In genomic region chr14:52790756-52791203, GRCh38 we compare ENCODE assay signal across 8 cellular contexts. TPM values are rescaled to one million over a fixed set of nuclear protein-coding genes. Genes with fewer than 3 reads are reported as not detected.
DNase-seq lines count a peak whose midpoint lies in the region; ATAC-seq and TF ChIP-seq lines count a peak whose summit lies in the region.

No MANE protein-coding gene starts in this region.

- no peaks in the 10 kb centered on the region for H3K36me3 ChIP-seq in cardiac muscle cell
- H3K36me3 ChIP-seq in SK-N-MC (ENCODE audit: insufficient read depth, low read length), result no peaks in the 10 kb centered on the region
- no peaks in the 10 kb centered on the region for H3K36me3 ChIP-seq in skeletal muscle tissue (ENCODE audit: control insufficient read depth in 3 of 3, insufficient read depth in 3 of 3, low read length in 3 of 3)

- no peak for DNase-seq in cardiac muscle cell (ENCODE audit: low read depth in 1 of 2, low spot score in 1 of 2)
- DNase-seq in Right ventricle myocardium superior, result no peak
- DNase-seq in SK-N-MC (ENCODE audit: low read depth, low spot score), result no peak
- no peak for DNase-seq in fibroblast of villous mesenchyme (ENCODE audit: low read depth)
- DNase-seq in T-helper 9 cell, result no peak
- DNase-seq in epidermal melanocyte (ENCODE audit: insufficient read length, low spot score), result no peak
- DNase-seq in NCI-H510A (lab: John Stamatoyannopoulos, UW), result no peak

- no peak for ATAC-seq in Right ventricle myocardium superior (ENCODE audit: poor library complexity)

- no peak for TF ChIP-seq CTCF in cardiac muscle cell (IDR thresholded peaks at IDR 0.05; ENCODE audit: low read depth, low read length)
- no peak for TF ChIP-seq CTCF in fibroblast of villous mesenchyme (IDR thresholded peaks at IDR 0.05; ENCODE audit: insufficient read depth, low read depth, low read length)

- no peaks in the 10 kb centered on the region for H3K9me3 ChIP-seq in cardiac muscle cell (ENCODE audit: low read depth)
- H3K9me3 ChIP-seq in SK-N-MC (ENCODE audit: low read depth, low read length), result no peaks in the 10 kb centered on the region
- no peaks in the 10 kb centered on the region for H3K9me3 ChIP-seq in skeletal muscle tissue (ENCODE audit: control insufficient read depth in 3 of 3, low read length in 3 of 3)

- H3K4me1 ChIP-seq in cardiac muscle cell (ENCODE audit: low read depth) (peaks cover 6% of the 10 kb centered on the region), skeletal muscle tissue (ENCODE audit: control insufficient read depth in 3 of 3, insufficient read depth in 3 of 3, low read length in 3 of 3) (peaks cover 6 to 15% (median 8%) of the 10 kb centered on the region in 3 donors)

- intact Hi-C loops in Right ventricle myocardium superior (cut with DNase I), result no loop called here

- H3K9ac ChIP-seq in SK-N-MC (ENCODE audit: insufficient read length), result peak overlapping the region; percentile 82
- H3K9ac ChIP-seq in skeletal muscle tissue (ENCODE audit: low read depth in 1 of 3, low read length in 3 of 3), result peak overlapping the region; percentile 78 to 79 (median 79)

- H3K4me3 ChIP-seq in cardiac muscle cell, result peak overlapping the region; percentile 48
- peak overlapping the region; percentile 90 for H3K4me3 ChIP-seq in SK-N-MC
- peak overlapping the region; percentile 65 for H3K4me3 ChIP-seq in fibroblast of villous mesenchyme (ENCODE audit: low read depth, low read length)
- H3K4me3 ChIP-seq in skeletal muscle tissue (ENCODE audit: low read length in 3 of 3), result peak overlapping the region; percentile 83 to 92 (median 84)

- H3K27me3 ChIP-seq in cardiac muscle cell (no peaks in the 10 kb centered on the region), skeletal muscle tissue (ENCODE audit: control insufficient read depth in 3 of 3, insufficient read depth in 3 of 3, low read length in 3 of 3) (no peaks in the 10 kb centered on the region)

- H3K27ac ChIP-seq in cardiac muscle cell, result no peak overlapping the region
- no peak overlapping the region for H3K27ac ChIP-seq in SK-N-MC
- peak overlapping the region; percentile 86 for H3K27ac ChIP-seq in skeletal muscle tissue (ENCODE audit: low read depth, low read length)

RNA-seq across cellular contexts. Expression of gene GNPNAT1, which starts 0.6 kb away (rescaled TPM):
- total RNA-seq in cardiac muscle cell (9.6 and 10.8 TPM in 2 replicates), Right ventricle myocardium superior (5.8 TPM), fibroblast of villous mesenchyme (23.8 and 31.1 TPM in 2 replicates), skeletal muscle tissue (7.8 TPM)
- 13.0 and 14.2 TPM in 2 replicates for polyA plus RNA-seq in cardiac muscle cell
